In genomic region chr11:104333977-104334376, GRCh38 we compare ENCODE assay signal across 9 cellular contexts.
DNase-seq lines count a peak whose midpoint lies in the region; ATAC-seq and TF ChIP-seq lines count a peak whose summit lies in the region.
"Had no signal": no experiment of that assay in that cellular context is flagged by ENCODE, and none has a peak within 500 bp of the region (broad histone marks: within the 10 kb centered on the region; RNA-seq: fewer than 3 reads in every experiment).

No MANE protein-coding gene starts in this region.

- no peaks in the 10 kb centered on the region for H3K4me1 ChIP-seq in esophagus squamous epithelium

- no peaks in the 10 kb centered on the region for H3K27me3 Mint-ChIP-seq in activated T-helper 17 cell treated with anti-CD3 and anti-CD28 coated beads, Interleukin-2, amount 50 U/mL, for 72 hours

- H3K4me3 ChIP-seq in AG04450 (ENCODE audit: low read depth, low read length) (no peak overlapping the region), astrocyte of the spinal cord (ENCODE audit: low read depth, low read length) (no peak overlapping the region), esophagus squamous epithelium (no peak overlapping the region)

- intact Hi-C loops in esophagus squamous epithelium (cut with DNase I): no loop called here

- POLR2A ChIA-PET in AG04450 (lab: Yijun Ruan, JAX): no interaction called here

- TF ChIP-seq CTCF in AG04450 (IDR thresholded peaks at IDR 0.05; ENCODE audit: low read depth, low read length) (peak; percentile 37), astrocyte of the spinal cord (IDR thresholded peaks at IDR 0.05; ENCODE audit: low read depth, low read length) (peak; percentile 23), esophagus squamous epithelium (IDR thresholded peaks at IDR 0.05) (peak in 1 of 6 experiments; percentile 32)

- peak; percentile 89 for ATAC-seq in GM18867 (IDR thresholded peaks at IDR 0.05; ENCODE audit: unreplicated experiment)
- peak; percentile 58 for ATAC-seq in HG03280 (IDR thresholded peaks at IDR 0.05; ENCODE audit: unreplicated experiment)
- no peak for ATAC-seq in HG03457 (IDR thresholded peaks at IDR 0.05; ENCODE audit: unreplicated experiment)
- no peak for ATAC-seq in activated T-helper 17 cell treated with anti-CD3 and anti-CD28 coated beads, Interleukin-2, amount 50 U/mL, for 72 hours (replicated peaks)

- in situ Hi-C loops in astrocyte of the spinal cord (cut with HindIII; ENCODE audit: low sequenced_read_pairs): no loop called here

- H3K27me3 ChIP-seq in AG04450 (ENCODE audit: control insufficient read depth, insufficient read depth, low read length): no peaks in the 10 kb centered on the region
- no peaks in the 10 kb centered on the region for H3K27me3 ChIP-seq in esophagus squamous epithelium

- H3K36me3 ChIP-seq in esophagus squamous epithelium: no peaks in the 10 kb centered on the region

- no peak overlapping the region for H3K4me3 Mint-ChIP-seq in activated T-helper 17 cell treated with anti-CD3 and anti-CD28 coated beads, Interleukin-2, amount 50 U/mL, for 72 hours

- CTCF ChIA-PET in AG04450 (lab: Charles Lee): no interaction called here

- WGBS in esophagus squamous epithelium, 2 donors: 86 to 87% methylated on average over 4 of the region's 4 CpGs

- H3K27ac Mint-ChIP-seq in activated T-helper 17 cell treated with anti-CD3 and anti-CD28 coated beads, Interleukin-2, amount 50 U/mL, for 72 hours: no peak overlapping the region

- no peak for TF ChIP-seq POLR2A in esophagus squamous epithelium (IDR thresholded peaks at IDR 0.05)

- DNase-seq in AG04450 (ENCODE audit: low read depth, low spot score) (no peak), astrocyte of the spinal cord (ENCODE audit: low read depth, low spot score) (no peak), NCI-H2196 (lab: John Stamatoyannopoulos, UW; ENCODE audit: unreplicated experiment) (no peak), esophagus squamous epithelium (lab: John Stamatoyannopoulos, UW) (no peak)
- DNase-seq: GF-D8 had no signal

- H3K36me3 Mint-ChIP-seq in activated T-helper 17 cell treated with anti-CD3 and anti-CD28 coated beads, Interleukin-2, amount 50 U/mL, for 72 hours (ENCODE audit: low read depth): no peaks in the 10 kb centered on the region

- H3K9me3 ChIP-seq in AG04450 (ENCODE audit: control insufficient read depth, insufficient read depth, low read length): no peaks in the 10 kb centered on the region
- no peaks in the 10 kb centered on the region for H3K9me3 ChIP-seq in esophagus squamous epithelium

- H3K4me1 Mint-ChIP-seq in activated T-helper 17 cell treated with anti-CD3 and anti-CD28 coated beads, Interleukin-2, amount 50 U/mL, for 72 hours: no peaks in the 10 kb centered on the region

- no peaks in the 10 kb centered on the region for H3K9me3 Mint-ChIP-seq in activated T-helper 17 cell treated with anti-CD3 and anti-CD28 coated beads, Interleukin-2, amount 50 U/mL, for 72 hours

- H3K27ac ChIP-seq in AG04450 (ENCODE audit: low read depth, low read length) (no peak overlapping the region), esophagus squamous epithelium (no peak overlapping the region)

Comparison
In these comparisons a context has a peak if more than half of its experiments do, and no peak if none do; other contexts are left out.
1. ATAC-seq: peak in GM18867 (single experiment) and HG03280 (single experiment); none in HG03457 (single experiment) and activated T-helper 17 cell treated with anti-CD3 and anti-CD28 coated beads, Interleukin-2, amount 50 U/mL, for 72 hours (single experiment).